8 cellular contexts compared by ENCODE assay signal in genomic region chr7:2554654-2555053, GRCh38. TPM values are rescaled to one million over a fixed set of nuclear protein-coding genes. Genes with fewer than 3 reads are reported as not detected.
DNase-seq lines count a peak whose midpoint lies in the region; ATAC-seq and TF ChIP-seq lines count a peak whose summit lies in the region.

No MANE protein-coding gene starts in this region.

- ATAC-seq in Panc1 (no peak), left lobe of liver (no peak), HG03039 (IDR thresholded peaks at IDR 0.05; ENCODE audit: unreplicated experiment) (no peak)

- CTCF ChIA-PET in Panc1 (lab: Charles Lee): no interaction called here

- H3K27ac ChIP-seq in Panc1 (ENCODE audit: low read length) (peak overlapping the region; percentile 96), esophagus muscularis mucosa (replicated peaks in 1 of 4) (peak overlapping the region; percentile 90 to 99 (median 96))

- in situ Hi-C loops in Panc1 (cut with HindIII; ENCODE audit: low pct_unique_long_range_greater_than_20kb, low sequenced_read_pairs): no loop called here

- TF ChIP-seq CTCF in GM12873 (IDR thresholded peaks at IDR 0.05; ENCODE audit: insufficient read depth, low read depth, low read length, missing control alignments) (peak; percentile 10), Panc1 (IDR thresholded peaks at IDR 0.05) (no peak), esophagus muscularis mucosa (IDR thresholded peaks at IDR 0.05) (no peak)

- H3K27me3 ChIP-seq in Panc1 (ENCODE audit: control insufficient read depth, insufficient read depth, low read length) (no peaks in the 10 kb centered on the region), esophagus muscularis mucosa (no peaks in the 10 kb centered on the region)

- POLR2A ChIA-PET in Panc1 (lab: Charles Lee): no interaction called here

- peak overlapping the region; percentile 61 to 75 for H3K4me3 ChIP-seq in Panc1 (ENCODE audit: low read depth in 2 of 2, low read length in 2 of 2)
- H3K4me3 ChIP-seq in esophagus muscularis mucosa: peak overlapping the region; percentile 64 to 86 (median 84)

- no peak for TF ChIP-seq EP300 in esophagus muscularis mucosa (IDR thresholded peaks at IDR 0.05)

- H3K9me3 ChIP-seq in Panc1 (ENCODE audit: control insufficient read depth, insufficient read depth, low read depth, low read length) (no peaks in the 10 kb centered on the region), esophagus muscularis mucosa (no peaks in the 10 kb centered on the region)

- no TSS peak for BruUV-seq in Panc1 (replicated peaks; lab: Mats Ljungman, UMichigan)

- peaks cover 13% of the 10 kb centered on the region for H3K4me1 ChIP-seq in Panc1 (ENCODE audit: control insufficient read depth, insufficient read depth, low read length)
- H3K4me1 ChIP-seq in esophagus muscularis mucosa: peaks cover 35 to 53% (median 46%) of the 10 kb centered on the region in 4 donors

- peaks cover 10% of the 10 kb centered on the region for H3K36me3 ChIP-seq in Panc1 (ENCODE audit: control insufficient read depth, insufficient read depth, low read length)
- peaks cover 0 to 24% (median 3%) of the 10 kb centered on the region in 4 donors for H3K36me3 ChIP-seq in esophagus muscularis mucosa

- intact Hi-C loops in Panc1 (cut with micrococcal nuclease; ENCODE audit: unreplicated experiment) (no loop called here), esophagus muscularis mucosa (cut with DNase I) (loop anchor here (5.0 kb wide), 1 partner anchor 88 kb away; no protein-coding TSS in a partner anchor), posterior vena cava (cut with DNase I) (loop anchor here in 1 of 2 donors (10.0 kb wide), 1 partner anchor 80 kb away; the partner anchor contains the start of gene GRIFIN)

- TF ChIP-seq POLR2A in esophagus muscularis mucosa (IDR thresholded peaks at IDR 0.05; ENCODE audit: low read depth): no peak

- DNase-seq in Panc1 (ENCODE audit: low read depth, low spot score) (no peak), esophagus muscularis mucosa (ENCODE audit: extremely low spot score) (no peak), posterior vena cava (ENCODE audit: low spot score) (peak; percentile 73), NCI-H1105 (lab: John Stamatoyannopoulos, UW) (no peak), NCI-H774 (lab: John Stamatoyannopoulos, UW) (no peak), left lobe of liver (ENCODE audit: low spot score) (no peak)

- WGBS in esophagus muscularis mucosa: 31% methylated on average over 4 of the region's 11 CpGs

RNA-seq across cellular contexts. Expression of gene BRAT1, which starts 0.7 kb away (rescaled TPM):
- total RNA-seq in Panc1 (2021; ENCODE audit: unreplicated experiment): 76.9 TPM
- polyA plus RNA-seq in Panc1 (2012; ENCODE audit: insufficient read length): 84.4 TPM
- total RNA-seq in esophagus muscularis mucosa: 10 to 100 TPM; 22.0 to 43.8 (median 32.7) TPM
- 10 to 100 TPM; 16.3 to 17.2 TPM for total RNA-seq in posterior vena cava
- 15.6 TPM for total RNA-seq in left lobe of liver

RNA-seq across cellular contexts. Expression of gene IQCE, which starts 4.1 kb away (rescaled TPM):
- total RNA-seq in Panc1 (2021; ENCODE audit: unreplicated experiment) (44.8 TPM), esophagus muscularis mucosa (10 to 100 TPM; 13.0 to 22.4 (median 18.0) TPM), posterior vena cava (10 to 100 TPM; 14.6 to 19.1 TPM), left lobe of liver (5.7 TPM)
- 49.3 TPM for polyA plus RNA-seq in Panc1 (2012; ENCODE audit: insufficient read length)

RNA-seq across cellular contexts. Expression of gene LFNG, which starts 35.1 kb away (rescaled TPM):
- 38.1 TPM for total RNA-seq in Panc1 (2021; ENCODE audit: unreplicated experiment)
- 61.6 TPM for polyA plus RNA-seq in Panc1 (2012; ENCODE audit: insufficient read length)
- total RNA-seq in esophagus muscularis mucosa: 10 to 100 TPM in 1 of 4 donors, 1 to 10 TPM in 3; 6.1 to 10.7 (median 8.3) TPM
- 10 to 100 TPM; 15.2 to 16.5 TPM for total RNA-seq in posterior vena cava
- 1.2 TPM for total RNA-seq in left lobe of liver
